16 cellular contexts compared by ENCODE assay signal in the genomic region with DNA sequence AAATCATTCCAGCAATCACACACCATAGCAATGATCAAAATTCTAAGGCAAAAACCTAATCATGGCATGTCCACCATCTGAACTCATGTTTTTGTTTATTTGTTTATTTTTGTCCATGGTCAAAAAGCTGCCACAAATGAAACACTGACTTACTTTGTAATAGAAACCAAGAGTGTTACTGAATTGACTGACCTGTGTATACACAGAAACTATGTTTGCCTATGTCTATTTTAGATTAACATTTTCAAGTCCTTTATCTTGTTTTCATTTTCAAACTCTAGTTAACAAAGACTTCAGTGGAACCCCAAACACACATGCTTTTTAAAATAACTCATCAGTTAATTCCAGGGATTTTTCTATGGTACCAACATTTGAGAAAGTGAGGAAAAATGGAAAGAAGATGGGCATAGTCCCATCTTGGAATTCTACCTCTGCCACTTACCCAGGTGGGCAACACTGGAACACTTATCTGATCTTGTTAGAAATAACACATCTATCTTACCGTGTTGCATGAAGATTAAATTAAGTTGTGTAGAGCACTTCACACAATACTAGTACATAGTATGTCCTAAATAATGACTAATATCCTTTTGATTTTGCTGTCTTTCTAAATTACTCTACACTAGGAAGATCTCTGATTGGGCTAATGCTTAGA. TPM values are rescaled to one million over a fixed set of nuclear protein-coding genes. Genes with fewer than 3 reads are reported as not detected.
DNase-seq lines count a peak whose midpoint lies in the region; ATAC-seq, FAIRE-seq and TF ChIP-seq lines count a peak whose summit lies in the region.
"Had no signal": no experiment of that assay in that cellular context is flagged by ENCODE, and none has a peak within 500 bp of the region (broad histone marks: within the 10 kb centered on the region; RNA-seq: fewer than 3 reads in every experiment).

No MANE protein-coding gene starts in this region.

- H3K79me2 ChIP-seq in astrocyte (ENCODE audit: insufficient read depth, low read length), result no peaks in the 10 kb centered on the region

- H3K4me3 ChIP-seq in astrocyte (ENCODE audit: insufficient read depth, low read depth, low read length), result no peak overlapping the region

- no peaks in the 10 kb centered on the region for H3K36me3 ChIP-seq in astrocyte (ENCODE audit: insufficient read depth, low read length)

- peaks cover 12% of the 10 kb centered on the region for H3K36me3 Mint-ChIP-seq in astrocyte (ENCODE audit: low read depth, unreplicated experiment)

- peak; percentile 49 for FAIRE-seq in astrocyte (lab: Jason Lieb, UNC)
- FAIRE-seq: H1 had no signal

- H2AFZ ChIP-seq in astrocyte (ENCODE audit: low read depth, low read length), result no peak overlapping the region

- H3K4me2 ChIP-seq in astrocyte (ENCODE audit: low read length), result no peak overlapping the region

- H3K27ac Mint-ChIP-seq in astrocyte (ENCODE audit: unreplicated experiment), result no peak overlapping the region
- H3K27ac Mint-ChIP-seq: activated T-cell treated with anti-CD3 and anti-CD28 coated beads, Interleukin-2, amount 50 U/mL, for 24 hours; effector memory CD8-positive, alpha-beta T cell had no signal

- H3K27ac ChIP-seq in astrocyte (ENCODE audit: low read depth, low read length), result no peak overlapping the region

- DNase-seq in astrocyte (ENCODE audit: low read depth) (no peak), glomerular visceral epithelial cell (ENCODE audit: extremely low spot score) (no peak), NCI-H82 treated with DMSO at 0.1 percent for 48 hours (lab: John Stamatoyannopoulos, UW; ENCODE audit: unreplicated experiment) (no peak), iPS-NIHi11 (ENCODE audit: low spot score) (no peak), HT-29 (ENCODE audit: low spot score) (no peak)
- DNase-seq: activated T-cell treated with anti-CD3 and anti-CD28 coated beads, Interleukin-2, amount 50 U/mL, for 24 hours; DMS53; effector memory CD8-positive, alpha-beta T cell; glutamatergic neuron; NCI-H69; stimulated activated CD4-positive, alpha-beta T cell treated with anti-CD3 and anti-CD28 coated beads, Interleukin-15, amount 100 ng/mL, for 24 hours had no signal

- ATAC-seq in GM18498 (IDR thresholded peaks at IDR 0.05; ENCODE audit: unreplicated experiment) (peak; percentile 81), GM21360 (IDR thresholded peaks at IDR 0.05; ENCODE audit: unreplicated experiment) (peak; percentile 68), HG02973 (IDR thresholded peaks at IDR 0.05; ENCODE audit: unreplicated experiment) (peak; percentile 82)
- ATAC-seq: effector memory CD8-positive, alpha-beta T cell had no signal

- TF ChIP-seq CTCF in astrocyte (IDR thresholded peaks at IDR 0.05; ENCODE audit: insufficient read depth, low read depth, low read length), result no peak

- H3K27me3 Mint-ChIP-seq in astrocyte (ENCODE audit: low read depth, unreplicated experiment), result no peaks in the 10 kb centered on the region
- H3K27me3 Mint-ChIP-seq: effector memory CD8-positive, alpha-beta T cell had no signal

- H3K27me3 ChIP-seq in astrocyte (ENCODE audit: insufficient read depth, low read length), result no peaks in the 10 kb centered on the region

- no peaks in the 10 kb centered on the region for H3K9me3 ChIP-seq in astrocyte (ENCODE audit: insufficient read depth, low read depth, low read length)

- no peak overlapping the region for H3K9ac ChIP-seq in astrocyte (ENCODE audit: low read length)

- no peak overlapping the region for H3K4me3 Mint-ChIP-seq in astrocyte (ENCODE audit: unreplicated experiment)
- H3K4me3 Mint-ChIP-seq: activated T-cell treated with anti-CD3 and anti-CD28 coated beads, Interleukin-2, amount 50 U/mL, for 24 hours; effector memory CD8-positive, alpha-beta T cell had no signal

- H3K9me3 Mint-ChIP-seq in astrocyte (ENCODE audit: unreplicated experiment), result peaks cover 7% of the 10 kb centered on the region
- H3K9me3 Mint-ChIP-seq: activated T-cell treated with anti-CD3 and anti-CD28 coated beads, Interleukin-2, amount 50 U/mL, for 24 hours; effector memory CD8-positive, alpha-beta T cell had no signal

- H3K4me1 Mint-ChIP-seq in astrocyte (ENCODE audit: low read depth, unreplicated experiment), result peaks cover 23% of the 10 kb centered on the region

- peaks cover 13% of the 10 kb centered on the region for H3K4me1 ChIP-seq in astrocyte (ENCODE audit: insufficient read depth, low read length)

- H4K20me1 ChIP-seq in astrocyte (ENCODE audit: insufficient read depth, low read length), result no peaks in the 10 kb centered on the region

RNA-seq across cellular contexts. Expression of gene LUM, which starts 6.4 kb away (rescaled TPM):
- 76.4 and 128 TPM in 2 replicates for total RNA-seq in astrocyte
- 0.10 and 0.63 TPM in 2 replicates for total RNA-seq in HT-29 (2014; rRNA removed; shearing (Covaris generic))
- total RNA-seq: H1, lung microvascular endothelial cell had no signal

RNA-seq across cellular contexts. Expression of gene KERA, which starts 47.1 kb away (rescaled TPM):
- total RNA-seq in astrocyte, result not detected in 2 replicates
- not detected in 2 replicates for total RNA-seq in HT-29 (2014; rRNA removed; shearing (Covaris generic))
- total RNA-seq: H1, lung microvascular endothelial cell had no signal

Comparison
In these comparisons a context has a peak if more than half of its experiments do, and no peak if none do; other contexts are left out.
1. RNA of gene LUM, which starts 6.4 kb away (total RNA-seq): 76.4 to 128 TPM in astrocyte; 0.10 to 0.63 TPM in HT-29; every median in the first group is over 10 times any median in the second.
2. Peak in every context shown above with its lines, with median percentiles within 50 percentile points of each other: ATAC-seq.